In genomic region chr7:80146561-80146960, GRCh38 we compare ENCODE assay signal across 1 cellular context.
TF ChIP-seq lines count a peak whose summit lies in the region.

No MANE protein-coding gene starts in this region.

TF ChIP-seq in HEK293, 187 proteins besides CTCF, POLR2A, EP300 and RAD21:
- TF ChIP-seq PRDM6 (tag by site-specific recombination; IDR thresholded peaks at IDR 0.05) (peak; percentile 38; the same call in 1 of the 2 replicates), SP3 (tag by site-specific recombination; IDR thresholded peaks at IDR 0.05) (no peak), ZNF660 (tag by site-specific recombination; IDR thresholded peaks at IDR 0.05) (no peak), ZNF416 (tag by site-specific recombination; IDR thresholded peaks at IDR 0.05) (no peak), ZSCAN5A (tag by site-specific recombination; IDR thresholded peaks at IDR 0.05) (no peak), MYNN (tag by site-specific recombination; IDR thresholded peaks at IDR 0.05; ENCODE audit: borderline replicate concordance) (no peak), PRDM10 (tag by site-specific recombination; IDR thresholded peaks at IDR 0.05) (peak; percentile 13; the same call in 1 of the 2 replicates), ZNF580 (tag by site-specific recombination; IDR thresholded peaks at IDR 0.05) (no peak)
